ENCODE assay signal across 8 cellular contexts in the genomic region with DNA sequence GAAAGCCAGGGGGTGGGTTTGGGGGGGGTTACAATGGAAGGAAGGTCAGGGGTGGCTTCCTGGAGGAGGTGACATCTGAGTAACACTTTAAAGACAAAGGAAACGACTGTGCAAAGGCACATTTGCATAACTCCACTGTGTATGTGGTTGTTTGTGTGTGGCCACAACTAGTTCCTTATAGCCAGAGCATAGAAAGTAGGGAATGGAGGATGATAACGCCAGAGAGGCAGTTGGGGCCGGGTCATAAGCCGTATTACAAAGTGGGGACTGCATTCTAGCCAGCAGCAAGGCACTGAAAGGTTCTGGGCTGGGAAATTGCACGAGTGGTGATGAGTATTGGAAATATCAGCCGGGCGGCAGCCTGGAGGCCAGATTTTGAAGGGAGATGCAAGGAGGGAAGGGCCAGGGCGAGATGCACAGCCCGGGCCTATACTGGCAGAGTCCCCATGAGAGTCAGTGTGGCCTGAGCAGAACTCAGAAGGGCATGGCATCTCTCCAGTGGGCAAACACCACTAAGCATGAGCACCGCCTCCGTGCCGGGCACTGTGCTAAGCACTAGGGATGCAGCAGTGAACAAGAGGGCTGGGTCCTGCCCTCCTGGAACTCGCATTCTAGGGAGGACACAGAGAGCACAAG. TPM values are rescaled to one million over a fixed set of nuclear protein-coding genes. Genes with fewer than 3 reads are reported as not detected.
DNase-seq lines count a peak whose midpoint lies in the region; ATAC-seq and TF ChIP-seq lines count a peak whose summit lies in the region.

No MANE protein-coding gene starts in this region.

- no peaks in the 10 kb centered on the region for H3K9me3 Mint-ChIP-seq in natural killer cell

- no peaks in the 10 kb centered on the region for H3K36me3 Mint-ChIP-seq in natural killer cell

- no peak for DNase-seq in natural killer cell
- DNase-seq in GM19240 (ENCODE audit: insufficient read length, low spot score): no peak
- DNase-seq in NCI-H2171 treated with DMSO at 0.1 percent for 48 hours (lab: John Stamatoyannopoulos, UW): no peak
- DNase-seq in UCSD-AML1 (lab: John Stamatoyannopoulos, UW; ENCODE audit: unreplicated experiment): no peak

- peak; percentile 0 for TF ChIP-seq CTCF in natural killer cell (IDR thresholded peaks at IDR 0.05)

- peak overlapping the region; percentile 78 for H3K4me3 Mint-ChIP-seq in natural killer cell

- intact Hi-C loops in natural killer cell (cut with micrococcal nuclease): loop anchor here (1.0 to 5.0 kb wide), 3 partner anchors 35 to 71 kb away; partner anchors contain the start of gene TK2

- no peaks in the 10 kb centered on the region for H3K27me3 Mint-ChIP-seq in natural killer cell (ENCODE audit: low read depth in 2 of 2)

- ATAC-seq in GM18505 (IDR thresholded peaks at IDR 0.05; ENCODE audit: unreplicated experiment): peak; percentile 26
- ATAC-seq in HG03342 (IDR thresholded peaks at IDR 0.05; ENCODE audit: unreplicated experiment): peak; percentile 2
- peak; percentile 16 to 27 (median 23) for ATAC-seq in natural killer cell
- ATAC-seq in GM21423 (IDR thresholded peaks at IDR 0.05; ENCODE audit: unreplicated experiment): no peak

- no peak for TF ChIP-seq POLR2A in GM18505 (IDR thresholded peaks at IDR 0.05; ENCODE audit: borderline replicate concordance, extremely low read depth, insufficient read depth, insufficient read length)

- peak overlapping the region; percentile 99 for H3K27ac Mint-ChIP-seq in natural killer cell

- WGBS in adipose tissue, 3 donors: 6 to 28% (median 8%) methylated on average over 13 of the region's 13 CpGs

- H3K27ac ChIP-seq in adipose tissue (ENCODE audit: low read depth, low read length): peak overlapping the region; percentile 95

- H3K4me1 Mint-ChIP-seq in natural killer cell: peaks cover 53 to 61% of the 10 kb centered on the region in 2 donors

RNA-seq across cellular contexts. Expression of gene TK2, which starts 33.6 kb away (rescaled TPM):
- 10 to 100 TPM; 15.7 to 38.8 (median 37.2) TPM for polyA plus RNA-seq in adipose tissue
- total RNA-seq in natural killer cell: 10 to 100 TPM; 18.8 to 25.8 (median 25.1) TPM

RNA-seq across cellular contexts. Expression of gene CKLF, which starts 36.1 kb away (rescaled TPM):
- 10 to 100 TPM; 18.7 to 60.9 (median 46.2) TPM for polyA plus RNA-seq in adipose tissue
- total RNA-seq in natural killer cell: 10 to 100 TPM; 48.0 to 69.7 (median 54.6) TPM

RNA-seq across cellular contexts. Expression of gene CMTM1, which starts 49.9 kb away (rescaled TPM):
- under 1 TPM; 0.21 to 0.67 (median 0.45) TPM for polyA plus RNA-seq in adipose tissue
- total RNA-seq in natural killer cell: 1 to 10 TPM; 4.4 to 8.5 (median 7.8) TPM
